Comparison of ENCODE assay signal across 7 cellular contexts in the genomic region with DNA sequence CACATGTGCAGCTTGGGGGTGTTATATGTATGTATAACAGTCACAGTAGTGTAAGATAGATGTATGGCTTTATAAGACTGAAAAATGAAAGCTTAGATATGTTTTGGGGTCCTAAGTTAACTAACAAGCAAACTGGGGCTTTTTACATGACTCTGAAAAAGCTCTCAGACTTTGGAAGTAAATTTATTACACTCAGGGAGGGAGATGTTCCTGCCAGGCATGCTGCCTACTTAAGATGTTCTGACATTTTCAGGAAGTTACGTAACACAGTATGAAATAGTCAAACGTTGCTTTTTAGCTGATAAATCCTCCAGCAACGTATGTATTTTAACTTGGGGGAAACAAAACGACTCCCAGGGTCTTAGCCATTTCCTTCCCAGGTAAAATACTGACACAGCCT. TPM values are rescaled to one million over a fixed set of nuclear protein-coding genes. Genes with fewer than 3 reads are reported as not detected.
A peak's percentile ranks its signal among the peaks of the same experiment; 100 is the strongest.
DNase-seq lines count a peak whose midpoint lies in the region; ATAC-seq and TF ChIP-seq lines count a peak whose summit lies in the region.

No MANE protein-coding gene starts in this region.

- H3K36me3 ChIP-seq in IMR-90 (ENCODE audit: control insufficient read depth, insufficient read depth, low read length) (no peaks in the 10 kb centered on the region), esophagus squamous epithelium (no peaks in the 10 kb centered on the region), H7 (replicated peaks; ENCODE audit: control insufficient read depth, insufficient read depth, low read length) (no peaks in the 10 kb centered on the region)

- TF ChIP-seq POLR2A in IMR-90 (IDR thresholded peaks at IDR 0.05; ENCODE audit: low read depth, low read length) (no peak), esophagus squamous epithelium (IDR thresholded peaks at IDR 0.05) (no peak)

- 0 out of 3 replicates have a peak overlapping the region, but pooled peaks have one; percentile 59 for H2BK15ac ChIP-seq in IMR-90 (ENCODE audit: low read depth, low read length)

- POLR2A ChIA-PET in IMR-90 (lab: Charles Lee; ENCODE audit: unreplicated experiment) (interaction anchor here (0.6 to 0.7 kb wide), 2 partner anchors 15 to 363 kb away, joined by 4 read pairs; no protein-coding TSS in a partner anchor), HEK293T (lab: Yijun Ruan, JAX) (no interaction called here)

- no peak for TF ChIP-seq CTCF in IMR-90 (conservative IDR thresholded peaks at IDR 0.05; ENCODE audit: low read depth, low read length)
- no peak for TF ChIP-seq CTCF in esophagus squamous epithelium (IDR thresholded peaks at IDR 0.05)

- no peak overlapping the region for H2AK9ac ChIP-seq in IMR-90 (replicated peaks; ENCODE audit: low read depth, low read length, poor library complexity)

- H4K91ac ChIP-seq in IMR-90 (ENCODE audit: insufficient read depth, low read depth, low read length) = no peak overlapping the region

- intact Hi-C loops in IMR-90 (cut with micrococcal nuclease) = loop anchor here (5.0 to 10.0 kb wide), 2 partner anchors 92 to 321 kb away; no protein-coding TSS in a partner anchor
- intact Hi-C loops in esophagus squamous epithelium (cut with DNase I) = no loop called here

- no peak overlapping the region for H2BK20ac ChIP-seq in IMR-90 (ENCODE audit: low read depth, low read length)

- H4K20me1 ChIP-seq in IMR-90 (ENCODE audit: insufficient read depth, low read length) = no peaks in the 10 kb centered on the region

- H3K27ac ChIP-seq in IMR-90 (ENCODE audit: insufficient read depth, low read length) (no peak overlapping the region), esophagus squamous epithelium (peak overlapping the region; percentile 17 to 88 (median 54)), skin epidermis (peak overlapping the region in 16 of 21 experiments; percentile 10 to 94 (median 83))

- peaks cover 10 to 27% of the 10 kb centered on the region in 2 experiments; a peak in 3 of 4 replicates for H3K79me1 ChIP-seq in IMR-90 (ENCODE audit: low read depth in 1 of 2, low read length in 2 of 2)

- dilution Hi-C loops in IMR-90 (cut with HindIII; ENCODE audit: low sequenced_read_pairs, unreplicated experiment) = no loop called here

- BruUV-seq in IMR-90 (replicated peaks; lab: Mats Ljungman, UMichigan) = no TSS peak

- TF ChIP-seq RAD21 in IMR-90 (IDR thresholded peaks at IDR 0.05; ENCODE audit: low read length) = no peak

- H2AK5ac ChIP-seq in IMR-90 (ENCODE audit: low read depth, low read length) = no peak overlapping the region

- no peak overlapping the region for H2BK5ac ChIP-seq in IMR-90 (ENCODE audit: low read depth, low read length, poor library complexity, severe bottlenecking)

- in situ Hi-C loops in IMR-90 (cut with MboI; ENCODE audit: low sequenced_read_pairs) = loop anchor here (25.0 kb wide), 1 partner anchor 987 kb away; no protein-coding TSS in a partner anchor

- H3K9ac ChIP-seq in IMR-90 (ENCODE audit: low read depth, low read length) = no peak overlapping the region

- DNase-seq in IMR-90 (peak; percentile 48), SIG-M5 treated with dmso at 0.1 percent for 504 hours (lab: John Stamatoyannopoulos, UW; ENCODE audit: unreplicated experiment) (peak; percentile 90), esophagus squamous epithelium (lab: John Stamatoyannopoulos, UW) (no peak), HEK293T (ENCODE audit: extremely low spot score) (no peak), H7 (no peak)
- no peak for DNase-seq in activated effector memory CD4-positive, alpha-beta T cell treated with Interleukin-2 at 50 U/mL for 16 hours

- peak overlapping the region; percentile 52; the same call in 1 of the 2 replicates for H3K23ac ChIP-seq in IMR-90 (ENCODE audit: low read depth, low read length)

- no peak overlapping the region for H2AFZ ChIP-seq in IMR-90 (replicated peaks; ENCODE audit: low read length, poor library complexity)

- H2BK120ac ChIP-seq in IMR-90 (ENCODE audit: low read depth, low read length) = 0 out of 2 replicates have a peak overlapping the region, but pooled peaks have one; percentile 29

- H3K18ac ChIP-seq in IMR-90 (ENCODE audit: low read depth, low read length) = peak overlapping the region; percentile 42; the same call in 1 of the 2 replicates

- no peaks in the 10 kb centered on the region for H3K9me1 ChIP-seq in IMR-90 (ENCODE audit: insufficient read depth, low read length)

- no peak overlapping the region for H3K4ac ChIP-seq in IMR-90 (ENCODE audit: low read depth, low read length)

- no peak overlapping the region for H3K14ac ChIP-seq in IMR-90 (replicated peaks; ENCODE audit: low read depth, low read length)

- H4K5ac ChIP-seq in IMR-90 (ENCODE audit: low read depth, low read length) = no peak overlapping the region

- H3K9me3 ChIP-seq in IMR-90 (ENCODE audit: control insufficient read depth, insufficient read depth, low read length) (no peaks in the 10 kb centered on the region), esophagus squamous epithelium (no peaks in the 10 kb centered on the region)

- CTCF ChIA-PET in IMR-90 (lab: Yijun Ruan, JAX) (interaction anchor here (0.7 to 1.0 kb wide), 3 partner anchors 79 to 256 kb away, joined by 3 to 4 read pairs (median 4); no protein-coding TSS in a partner anchor), HEK293T (lab: Yijun Ruan, JAX) (interaction anchor here (0.6 kb wide), 1 partner anchor 281 kb away, joined by 4 read pairs; no protein-coding TSS in a partner anchor)

- no peaks in the 10 kb centered on the region for H3K27me3 ChIP-seq in IMR-90 (ENCODE audit: control insufficient read depth, insufficient read depth, low read length)
- H3K27me3 ChIP-seq in esophagus squamous epithelium = no peaks in the 10 kb centered on the region
- no peaks in the 10 kb centered on the region for H3K27me3 ChIP-seq in H7 (ENCODE audit: control insufficient read depth, insufficient read depth, low read length)

- H3K4me3 ChIP-seq in IMR-90 (ENCODE audit: insufficient read depth, low read depth, low read length) (no peak overlapping the region), esophagus squamous epithelium (no peak overlapping the region), skin epidermis (no peak overlapping the region), H7 (ENCODE audit: insufficient read depth, low read depth, low read length) (no peak overlapping the region)

- WGBS in IMR-90 (ENCODE audit: extremely low coverage in 2 of 2, insufficient read length in 1 of 2), 2 experiments = no CpG with 5 or more reads among the region's 4 CpGs
- 23 to 31% methylated on average over 4 of the region's 4 CpGs for WGBS in esophagus squamous epithelium, 2 donors

- no peak overlapping the region for H3K56ac ChIP-seq in IMR-90 (ENCODE audit: extremely low read depth, insufficient read depth, low read length)

- H3K4me2 ChIP-seq in IMR-90 (ENCODE audit: low read depth, low read length) = peak overlapping the region; percentile 33

- H3K4me1 ChIP-seq in IMR-90 (ENCODE audit: control insufficient read depth, insufficient read depth, low read length) (peaks cover 8% of the 10 kb centered on the region), esophagus squamous epithelium (peaks cover 0 to 44% (median 27%) of the 10 kb centered on the region in 3 donors)

- ATAC-seq in IMR-90 (ENCODE audit: low read depth) = no peak

- H4K8ac ChIP-seq in IMR-90 (ENCODE audit: low read depth in 2 of 2, low read length in 2 of 2) = peak overlapping the region; percentile 22 to 59; a peak in 2 of 4 replicates

TF ChIP-seq in IMR-90, 13 proteins besides CTCF, POLR2A, EP300 and RAD21:
- TF ChIP-seq, protein P1, sequence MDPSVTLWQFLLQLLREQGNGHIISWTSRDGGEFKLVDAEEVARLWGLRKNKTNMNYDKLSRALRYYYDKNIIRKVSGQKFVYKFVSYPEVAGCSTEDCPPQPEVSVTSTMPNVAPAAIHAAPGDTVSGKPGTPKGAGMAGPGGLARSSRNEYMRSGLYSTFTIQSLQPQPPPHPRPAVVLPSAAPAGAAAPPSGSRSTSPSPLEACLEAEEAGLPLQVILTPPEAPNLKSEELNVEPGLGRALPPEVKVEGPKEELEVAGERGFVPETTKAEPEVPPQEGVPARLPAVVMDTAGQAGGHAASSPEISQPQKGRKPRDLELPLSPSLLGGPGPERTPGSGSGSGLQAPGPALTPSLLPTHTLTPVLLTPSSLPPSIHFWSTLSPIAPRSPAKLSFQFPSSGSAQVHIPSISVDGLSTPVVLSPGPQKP (IDR thresholded peaks at IDR 0.05; ENCODE audit: borderline replicate concordance, low read depth, low read length) = no peak
- TF ChIP-seq MAFK (IDR thresholded peaks at IDR 0.05; ENCODE audit: low read depth, low read length) (no peak), CHD1 (IDR thresholded peaks at IDR 0.05; ENCODE audit: low read depth, low read length) (no peak), MAZ (IDR thresholded peaks at IDR 0.05; ENCODE audit: borderline replicate concordance, low read depth, low read length) (no peak), CEBPB (IDR thresholded peaks at IDR 0.05; ENCODE audit: low read depth, low read length) (peak; percentile 87), MXI1 (IDR thresholded peaks at IDR 0.05; ENCODE audit: borderline replicate concordance, low read depth, low read length) (no peak), SMC3 (IDR thresholded peaks at IDR 0.05; ENCODE audit: low read depth, low read length) (no peak)

TF ChIP-seq in HEK293T, 16 proteins besides CTCF, POLR2A, EP300 and RAD21:
- TF ChIP-seq, protein P2, sequence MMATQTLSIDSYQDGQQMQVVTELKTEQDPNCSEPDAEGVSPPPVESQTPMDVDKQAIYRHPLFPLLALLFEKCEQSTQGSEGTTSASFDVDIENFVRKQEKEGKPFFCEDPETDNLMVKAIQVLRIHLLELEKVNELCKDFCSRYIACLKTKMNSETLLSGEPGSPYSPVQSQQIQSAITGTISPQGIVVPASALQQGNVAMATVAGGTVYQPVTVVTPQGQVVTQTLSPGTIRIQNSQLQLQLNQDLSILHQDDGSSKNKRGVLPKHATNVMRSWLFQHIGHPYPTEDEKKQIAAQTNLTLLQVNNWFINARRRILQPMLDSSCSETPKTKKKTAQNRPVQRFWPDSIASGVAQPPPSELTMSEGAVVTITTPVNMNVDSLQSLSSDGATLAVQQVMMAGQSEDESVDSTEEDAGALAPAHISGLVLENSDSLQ (IDR thresholded peaks at IDR 0.05) = no peak
- TF ChIP-seq FOXK2 (IDR thresholded peaks at IDR 0.05) (no peak), ARNT (IDR thresholded peaks at IDR 0.05) (no peak)
TF ChIP-seq in HEK293T: peak in this region for 0.

RNA-seq across cellular contexts. Expression of gene IFT57, which starts 1.7 kb away (rescaled TPM):
- 35.3 and 46.9 TPM in 2 replicates for total RNA-seq in IMR-90 (2012; rRNA removed)
- polyA plus RNA-seq in IMR-90 (2012; rRNA removed) = 30.0 and 42.3 TPM in 2 replicates
- 12.0 and 21.4 TPM in 2 replicates for polyA plus RNA-seq in IMR-90 (2012; cell fraction: cytosol; rRNA removed)
- polyA plus RNA-seq in IMR-90 (2012; cell fraction: nucleus; rRNA removed; ENCODE audit: low replicate concordance) = 8.6 and 20.4 TPM in 2 replicates
- 10 to 100 TPM; 21.0 to 35.7 (median 23.9) TPM for total RNA-seq in esophagus squamous epithelium
- total RNA-seq in H7 (2014; rRNA removed; shearing (Covaris generic)) = 28.7 and 29.6 TPM in 2 replicates

Comparison
In these comparisons a context has a peak if more than half of its experiments do, and no peak if none do; other contexts are left out.
1. DNase-seq: peak in IMR-90 (single experiment) and SIG-M5 treated with dmso at 0.1 percent for 504 hours (single experiment); none in esophagus squamous epithelium (single experiment), activated effector memory CD4-positive, alpha-beta T cell treated with Interleukin-2 at 50 U/mL for 16 hours (single experiment), HEK293T (single experiment) and H7 (single experiment).